8 cellular contexts compared by ENCODE assay signal in the genomic region with DNA sequence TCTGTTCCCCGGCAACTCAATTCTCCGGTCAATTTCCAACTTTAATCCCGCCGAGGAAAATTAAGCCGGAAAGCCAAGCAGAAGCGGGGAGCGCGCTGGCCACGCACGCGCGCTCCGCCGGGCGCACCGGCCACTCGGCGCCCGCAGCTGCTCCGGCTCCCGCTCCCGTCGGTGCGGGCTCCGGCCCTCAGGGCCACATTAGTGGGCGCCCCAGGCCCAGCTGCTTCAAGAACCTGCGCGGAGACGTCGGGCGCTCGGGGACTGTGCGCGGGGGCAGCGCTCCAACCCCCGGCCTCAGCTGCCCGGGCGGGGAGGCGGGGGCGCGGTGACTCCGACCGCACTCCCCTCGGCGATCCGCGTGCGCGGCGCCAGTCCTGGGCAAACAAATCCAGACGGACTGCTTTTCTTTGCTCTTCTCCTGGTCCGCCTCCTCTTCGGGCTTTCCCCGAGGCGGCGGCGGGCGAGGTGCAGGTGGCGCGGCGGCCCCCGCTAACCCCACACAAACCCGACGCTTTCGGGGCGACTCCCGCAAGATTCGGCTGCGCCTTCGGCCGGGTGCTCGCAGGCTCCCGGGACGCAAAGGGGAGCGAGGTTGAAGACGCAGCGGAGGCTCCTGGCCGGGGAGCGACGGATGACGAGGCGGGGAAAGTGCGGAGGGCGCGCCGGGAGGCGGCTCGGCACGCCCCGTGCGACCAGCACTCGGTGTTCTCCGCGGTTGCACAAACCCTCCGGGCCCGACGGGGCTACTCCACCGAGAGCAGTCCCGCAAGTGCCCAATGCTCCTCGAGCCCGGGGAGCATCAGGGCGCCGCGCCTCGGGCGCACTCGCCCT. TPM values are rescaled to one million over a fixed set of nuclear protein-coding genes. Genes with fewer than 3 reads are reported as not detected.
DNase-seq lines count a peak whose midpoint lies in the region; ATAC-seq and TF ChIP-seq lines count a peak whose summit lies in the region.
"Not testable (repeated sequence)": the region's sequence is repeated elsewhere in the genome, so short reads cannot be mapped to it uniquely, and the experiment has no call there.

No MANE protein-coding gene starts in this region.

- not testable (repeated sequence) for H3K4me1 ChIP-seq in BE2C; fibroblast of lung (ENCODE audit: control insufficient read depth, extremely low read depth, insufficient read depth, low read length); mesenchymal stem cell (ENCODE audit: control insufficient read depth, insufficient read depth, low read depth, low read length)
- H3K4me1 ChIP-seq in spleen: peaks cover 26 to 66% (median 47%) of the 10 kb centered on the region in 6 donors

- peak overlapping the region; percentile 99 for H2BK15ac ChIP-seq in mesenchymal stem cell (ENCODE audit: low read depth, poor library complexity, severe bottlenecking)

- H3K9me3 Mint-ChIP-seq in activated naive CD8-positive, alpha-beta T cell (ENCODE audit: low read depth): not testable (repeated sequence)

- H3K9ac ChIP-seq in fibroblast of lung (ENCODE audit: insufficient read depth, low read length) (peak overlapping the region; percentile 82), mesenchymal stem cell (ENCODE audit: low read length) (peak overlapping the region; percentile 78)

- not testable (repeated sequence) for H3K27me3 Mint-ChIP-seq in activated naive CD8-positive, alpha-beta T cell

- H3K27me3 ChIP-seq in BE2C; fibroblast of lung (ENCODE audit: control insufficient read depth, insufficient read depth, low read length): not testable (repeated sequence)
- peaks cover 5 to 12% of the 10 kb centered on the region in 2 experiments for H3K27me3 ChIP-seq in mesenchymal stem cell (ENCODE audit: control insufficient read depth in 1 of 2, insufficient read depth in 1 of 2, low read length in 2 of 2)
- peaks cover 0 to 59% (median 0%) of the 10 kb centered on the region in 7 donors for H3K27me3 ChIP-seq in spleen (replicated peaks in 1 of 7)

- H3K4me3 ChIP-seq in BE2C (ENCODE audit: low read depth, low read length) (peak overlapping the region; percentile 91), fibroblast of lung (replicated peaks in 1 of 4; ENCODE audit: control extremely low read depth in 1 of 4, insufficient read depth in 1 of 4, low read depth in 3 of 4, low read length in 4 of 4) (peak overlapping the region; percentile 75 to 88 (median 86)), mesenchymal stem cell (ENCODE audit: insufficient read depth in 1 of 2, low read depth in 1 of 2, low read length in 2 of 2) (peak overlapping the region; percentile 79 to 82), spleen (peak overlapping the region; percentile 81 to 98 (median 88))

- H3K9me3 ChIP-seq in BE2C; fibroblast of lung (ENCODE audit: control insufficient read depth, insufficient read depth, low read depth, low read length); mesenchymal stem cell (ENCODE audit: control insufficient read depth, low read length); spleen: not testable (repeated sequence)

- H3K4me3 Mint-ChIP-seq in activated naive CD8-positive, alpha-beta T cell: peak overlapping the region; percentile 83

- peaks cover 18% of the 10 kb centered on the region for H3K4me1 Mint-ChIP-seq in activated naive CD8-positive, alpha-beta T cell (ENCODE audit: low read depth)

- H3K4ac ChIP-seq in mesenchymal stem cell (ENCODE audit: low read depth in 1 of 2, low read length in 2 of 2): peak overlapping the region; percentile 71 to 96

- not testable (repeated sequence) for H3K27ac Mint-ChIP-seq in activated naive CD8-positive, alpha-beta T cell

- not testable (repeated sequence) for H3K36me3 Mint-ChIP-seq in activated naive CD8-positive, alpha-beta T cell

- not testable (repeated sequence) for H2AFZ ChIP-seq in fibroblast of lung (ENCODE audit: low read length); mesenchymal stem cell (ENCODE audit: low read depth, low read length)

- peak overlapping the region in 1 of 2 experiments; percentile 94 for H3K23ac ChIP-seq in mesenchymal stem cell (ENCODE audit: low read length in 2 of 2)

- peak overlapping the region; percentile 68 for H4K8ac ChIP-seq in mesenchymal stem cell (ENCODE audit: low read length)

- not testable (repeated sequence) for H2BK5ac ChIP-seq in mesenchymal stem cell (ENCODE audit: low read depth, low read length, poor library complexity, severe bottlenecking)

- peak overlapping the region; percentile 77 to 95 for H3K18ac ChIP-seq in mesenchymal stem cell (ENCODE audit: low read depth in 1 of 2, low read length in 2 of 2)

- not testable (repeated sequence) for H3K79me1 ChIP-seq in mesenchymal stem cell (replicated peaks; ENCODE audit: low read length, poor library complexity, severe bottlenecking)

- not testable (repeated sequence) for H3K36me3 ChIP-seq in BE2C; fibroblast of lung (ENCODE audit: control insufficient read depth, insufficient read depth, low read length)
- peaks cover 0 to 20% of the 10 kb centered on the region in 2 experiments for H3K36me3 ChIP-seq in mesenchymal stem cell (ENCODE audit: control insufficient read depth in 1 of 2, insufficient read depth in 2 of 2, low read depth in 1 of 2, low read length in 2 of 2)
- H3K36me3 ChIP-seq in spleen: peaks cover 0 to 30% (median 0%) of the 10 kb centered on the region in 6 donors

- peak overlapping the region in 1 of 2 experiments; percentile 53 for H3K14ac ChIP-seq in mesenchymal stem cell (ENCODE audit: low read length in 2 of 2)

- ATAC-seq in GM19438 (IDR thresholded peaks at IDR 0.05; ENCODE audit: low read depth, unreplicated experiment) (peak; percentile 7), HG03439 (IDR thresholded peaks at IDR 0.05; ENCODE audit: unreplicated experiment) (peak; percentile 9)

- H4K91ac ChIP-seq in mesenchymal stem cell (ENCODE audit: low read length): peak overlapping the region; percentile 65

- under 1% methylated on average over 83 of the region's 107 CpGs for WGBS in mesenchymal stem cell
- WGBS in spleen, 5 donors: 0 to 2% (median 1%) methylated on average over 39 to 107 of the region's 107 CpGs

- H2BK12ac ChIP-seq in mesenchymal stem cell (ENCODE audit: low read length in 2 of 2): peak overlapping the region in 1 of 2 experiments; percentile 83

- not testable (repeated sequence) for H2AK5ac ChIP-seq in mesenchymal stem cell (ENCODE audit: low read length, severe bottlenecking)

- peak overlapping the region; percentile 32 for H3K4me2 ChIP-seq in fibroblast of lung (ENCODE audit: extremely low read depth, insufficient read depth, low read length)
- peak overlapping the region; percentile 97 for H3K4me2 ChIP-seq in mesenchymal stem cell (ENCODE audit: low read length, poor library complexity, severe bottlenecking)

- H3K79me2 ChIP-seq in fibroblast of lung (ENCODE audit: control insufficient read depth, insufficient read depth, low read length): peaks cover 42% of the 10 kb centered on the region

- intact Hi-C loops in spleen (cut with DNase I; ENCODE audit: low total_unique reads): loop anchor here (5.0 to 10.0 kb wide), 2 partner anchors 94 to 166 kb away; no protein-coding TSS in a partner anchor

- not testable (repeated sequence) for TF ChIP-seq CTCF in BE2C (IDR thresholded peaks at IDR 0.05; ENCODE audit: low read depth, low read length); fibroblast of lung (conservative IDR thresholded peaks at IDR 0.05 in 1 of 2, IDR thresholded peaks at IDR 0.05 in 1 of 2; ENCODE audit: low read depth in 1 of 2, low read length in 2 of 2); spleen (IDR thresholded peaks at IDR 0.05 in 8 of 11, conservative IDR thresholded peaks at IDR 0.05 in 3 of 11)

- H4K20me1 ChIP-seq in fibroblast of lung (ENCODE audit: control insufficient read depth, extremely low read depth, insufficient read depth, low read length): not testable (repeated sequence)

- TF ChIP-seq POLR2A in spleen (IDR thresholded peaks at IDR 0.05): not testable (repeated sequence)

- H3K27ac ChIP-seq in fibroblast of lung (ENCODE audit: insufficient read depth, low read length): peak overlapping the region; percentile 81
- not testable (repeated sequence) for H3K27ac ChIP-seq in mesenchymal stem cell (ENCODE audit: low read length, poor library complexity, severe bottlenecking)
- peak overlapping the region; percentile 72 to 90 (median 86) for H3K27ac ChIP-seq in spleen

- H2BK120ac ChIP-seq in mesenchymal stem cell (ENCODE audit: low read depth, low read length): not testable (repeated sequence)

- DNase-seq in BE2C: peak; percentile 65
- DNase-seq in RKO (ENCODE audit: low spot score): peak; percentile 33
- DNase-seq in fibroblast of lung (ENCODE audit: low read depth in 2 of 2): peak; percentile 55 to 57
- DNase-seq in mesenchymal stem cell: peak; percentile 84
- DNase-seq in spleen: peak; percentile 92

RNA-seq across cellular contexts. Expression of a gene that starts 0.9 kb away (rescaled TPM):
- polyA plus RNA-seq in BE2C (2012; ENCODE audit: insufficient read depth, insufficient read length, low read depth): 41.7 TPM
- total RNA-seq in fibroblast of lung: 25.9 and 29.7 TPM in 2 replicates
- polyA plus RNA-seq in fibroblast of lung: 29.3 and 35.6 TPM in 2 replicates
- 21.6 and 26.3 TPM in 2 replicates for polyA plus RNA-seq in fibroblast of lung (2012)
- polyA minus RNA-seq in fibroblast of lung (ENCODE audit: low replicate concordance): 27.7 and 29.8 TPM in 2 replicates
- 39.2 TPM for polyA plus RNA-seq in mesenchymal stem cell (2013, experiment 1 of 2)
- polyA plus RNA-seq in mesenchymal stem cell (2013, experiment 2 of 2): 42.8 TPM
- 100 to 1,000 TPM in 2 of 7 donors, 10 to 100 TPM in 5; 34.7 to 110 (median 68.2) TPM for total RNA-seq in spleen
- 10 to 100 TPM; 50.3 to 53.6 (median 52.6) TPM for polyA plus RNA-seq in spleen

Comparison
In these comparisons a context has a peak if more than half of its experiments do, and no peak if none do; other contexts are left out.
1. DNase-seq: peak in every context shown above with its lines; median percentile 92 in spleen; 84 in mesenchymal stem cell; 65 in BE2C; 56 in fibroblast of lung; 33 in RKO.